8 cellular contexts compared by ENCODE assay signal in genomic region chr18:49460958-49461601, GRCh38. TPM values are rescaled to one million over a fixed set of nuclear protein-coding genes. Genes with fewer than 3 reads are reported as not detected.
DNase-seq lines count a peak whose midpoint lies in the region; ATAC-seq and TF ChIP-seq lines count a peak whose summit lies in the region.

No MANE protein-coding gene starts in this region.

- peak overlapping the region; percentile 29 for H3K56ac ChIP-seq in mesendoderm (ENCODE audit: low read length)

- H3K4me2 ChIP-seq in mesendoderm (ENCODE audit: low read length) = peak overlapping the region; percentile 10

- H3K36me3 ChIP-seq in mesendoderm (ENCODE audit: control insufficient read depth, insufficient read depth, low read length) = no peaks in the 10 kb centered on the region

- H2AK5ac ChIP-seq in mesendoderm (ENCODE audit: low read length) = no peak overlapping the region

- H4K8ac ChIP-seq in mesendoderm (ENCODE audit: low read depth, low read length) = no peak overlapping the region

- no peak overlapping the region for H2BK120ac ChIP-seq in mesendoderm (ENCODE audit: low read depth, low read length)

- TF ChIP-seq CTCF in AG04449 (IDR thresholded peaks at IDR 0.05; ENCODE audit: insufficient read depth, low read length, missing control alignments) (no peak), astrocyte of the cerebellum (IDR thresholded peaks at IDR 0.05; ENCODE audit: low read depth, low read length, missing control alignments) (no peak)

- H3K9ac ChIP-seq in mesendoderm (ENCODE audit: low read length) = peak overlapping the region; percentile 28

- in situ Hi-C loops in astrocyte of the cerebellum (cut with HindIII; ENCODE audit: low sequenced_read_pairs) = no loop called here

- peak overlapping the region; percentile 93 for H3K4me3 ChIP-seq in AG04449 (ENCODE audit: low read depth, low read length)
- H3K4me3 ChIP-seq in astrocyte of the cerebellum (ENCODE audit: low read depth, low read length) = peak overlapping the region; percentile 91
- no peak overlapping the region for H3K4me3 ChIP-seq in mesendoderm (ENCODE audit: low read length)

- no peak overlapping the region for H2BK15ac ChIP-seq in mesendoderm (replicated peaks; ENCODE audit: low read depth)

- H3K23ac ChIP-seq in mesendoderm (ENCODE audit: low read length) = no peak overlapping the region

- POLR2A ChIA-PET in AG04449 (lab: Yijun Ruan, JAX) = no interaction called here

- no CpG with 5 or more reads among the region's 19 CpGs for WGBS in mesendoderm (ENCODE audit: extremely low coverage, insufficient coverage, low lambda C conversion rate)

- peaks cover 10% of the 10 kb centered on the region for H3K79me1 ChIP-seq in mesendoderm (ENCODE audit: low read length)

- no peak overlapping the region for H4K5ac ChIP-seq in mesendoderm (ENCODE audit: low read length)

- no peaks in the 10 kb centered on the region for H3K27me3 ChIP-seq in mesendoderm (ENCODE audit: insufficient read depth, low read length, poor library complexity)

- H3K79me2 ChIP-seq in mesendoderm (ENCODE audit: control insufficient read depth, insufficient read depth, low read length) = no peaks in the 10 kb centered on the region

- CTCF ChIA-PET in AG04449 (lab: Yijun Ruan, JAX) = interaction anchor here (1.7 kb wide), 1 partner anchor 9 kb away, joined by 4 read pairs; no protein-coding TSS in a partner anchor

- no peak overlapping the region for H2BK5ac ChIP-seq in mesendoderm (ENCODE audit: low read length)

- no peak overlapping the region for H3K27ac ChIP-seq in mesendoderm (ENCODE audit: low read depth, low read length)

- H3K4me1 ChIP-seq in mesendoderm (ENCODE audit: control insufficient read depth, low read depth, low read length) = peaks cover 10% of the 10 kb centered on the region

- ATAC-seq in HG02943 (IDR thresholded peaks at IDR 0.05; ENCODE audit: low read depth, unreplicated experiment) = peak; percentile 7
- ATAC-seq in HG03378 (IDR thresholded peaks at IDR 0.05; ENCODE audit: unreplicated experiment) = no peak
- ATAC-seq in HG02642 (IDR thresholded peaks at IDR 0.05; ENCODE audit: poor library complexity, unreplicated experiment) = no peak

- DNase-seq in AG04449 (ENCODE audit: low read depth, low spot score) = no peak
- no peak for DNase-seq in astrocyte of the cerebellum (ENCODE audit: low read depth)
- DNase-seq in mesendoderm = no peak
- DNase-seq in NCI-H2227 treated with DMSO at 0.1 percent for 48 hours (lab: John Stamatoyannopoulos, UW) = no peak
- DNase-seq in RKO (ENCODE audit: low spot score) = no peak

- H3K18ac ChIP-seq in mesendoderm (ENCODE audit: low read length) = no peak overlapping the region

- no peak overlapping the region for H3K4ac ChIP-seq in mesendoderm (ENCODE audit: low read depth, low read length)

RNA-seq across cellular contexts. Expression of gene DYM, which starts 0.6 kb away (rescaled TPM):
- 39.7 TPM for polyA plus RNA-seq in mesendoderm (2013, experiment 1 of 2)
- 40.0 TPM for polyA plus RNA-seq in mesendoderm (2013, experiment 2 of 2)

RNA-seq across cellular contexts. Expression of gene C18orf32, which starts 26.0 kb away (rescaled TPM):
- polyA plus RNA-seq in mesendoderm (2013, experiment 1 of 2) = 35.0 TPM
- polyA plus RNA-seq in mesendoderm (2013, experiment 2 of 2) = 34.4 TPM

RNA-seq across cellular contexts. Expression of gene RPL17, which starts 31.2 kb away (rescaled TPM):
- polyA plus RNA-seq in mesendoderm (2013, experiment 1 of 2) = 4,812 TPM
- polyA plus RNA-seq in mesendoderm (2013, experiment 2 of 2) = 4,866 TPM
